1 cellular context compared by ENCODE assay signal in the genomic region with DNA sequence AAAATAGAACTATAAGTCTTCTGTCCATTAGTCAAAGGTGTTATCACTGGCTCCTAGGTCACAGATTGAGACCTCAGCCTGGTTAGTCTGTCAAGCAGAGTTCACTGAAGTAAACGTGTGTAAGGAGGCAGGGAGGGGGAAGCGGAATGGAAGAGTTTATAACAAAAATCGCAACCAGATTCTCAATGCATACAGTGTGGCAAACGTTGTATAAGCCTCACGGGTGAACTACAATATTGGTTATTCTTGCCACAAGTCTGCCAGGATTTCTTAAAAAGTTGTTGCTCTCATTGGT.
TF ChIP-seq lines count a peak whose summit lies in the region.

No MANE protein-coding gene starts in this region.

TF ChIP-seq in K562, 482 proteins besides CTCF, POLR2A, EP300 and RAD21 (continued from another document):
- peak in 1 of 2 experiments; percentile 33; a peak in 1 of 4 replicates for TF ChIP-seq ZNF639 (CRISPR knock-in tag; conservative IDR thresholded peaks at IDR 0.05 in 1 of 2, IDR thresholded peaks at IDR 0.05 in 1 of 2)
- no peak for TF ChIP-seq GATAD2B (IDR thresholded peaks at IDR 0.05; ENCODE audit: borderline replicate concordance)
- 0 out of 4 replicates have a peak, but pooled peaks of 1 of the 2 experiments have one; percentile 3 for TF ChIP-seq KDM1A (IDR thresholded peaks at IDR 0.05)
- TF ChIP-seq ZC3H4 (CRISPR knock-in tag; IDR thresholded peaks at IDR 0.05; ENCODE audit: borderline replicate concordance) = no peak
- no peak for TF ChIP-seq KLF13 (tag; IDR thresholded peaks at IDR 0.05; ENCODE audit: borderline replicate concordance, low read depth)
- TF ChIP-seq TBP (optimal IDR thresholded peaks at IDR 0.05; ENCODE audit: low read depth, low read length) = no peak
- TF ChIP-seq MTA2 (IDR thresholded peaks at IDR 0.05; ENCODE audit: low read depth) = no peak
- TF ChIP-seq ZNF561 (CRISPR knock-in tag; conservative IDR thresholded peaks at IDR 0.05) = no peak
- TF ChIP-seq TEAD4 (IDR thresholded peaks at IDR 0.05; ENCODE audit: low read length) = peak; percentile 6; the same call in 1 of the 2 replicates
- TF ChIP-seq TEAD4 (CRISPR knock-in tag; IDR thresholded peaks at IDR 0.05; ENCODE audit: borderline replicate concordance) = no peak
- TF ChIP-seq CEBPG (CRISPR knock-in tag; IDR thresholded peaks at IDR 0.05) = 0 out of 2 replicates have a peak, but pooled peaks have one; percentile 1
- TF ChIP-seq CEBPG (tag; conservative IDR thresholded peaks at IDR 0.05 in 1 of 2, IDR thresholded peaks at IDR 0.05 in 1 of 2) = no peak
- no peak for TF ChIP-seq MYBL2 (IDR thresholded peaks at IDR 0.05; ENCODE audit: low read depth)
- no peak for TF ChIP-seq MYBL2 (CRISPR knock-in tag; IDR thresholded peaks at IDR 0.05; ENCODE audit: borderline replicate concordance)
- TF ChIP-seq NFE2 (IDR thresholded peaks at IDR 0.05; ENCODE audit: low read depth) = no peak
- TF ChIP-seq HMBOX1 (IDR thresholded peaks at IDR 0.05) = peak; percentile 97
- TF ChIP-seq RREB1 (CRISPR knock-in tag; IDR thresholded peaks at IDR 0.05) = no peak
- no peak for TF ChIP-seq KLF6 (CRISPR knock-in tag; IDR thresholded peaks at IDR 0.05; ENCODE audit: borderline replicate concordance)
- TF ChIP-seq, protein P1, sequence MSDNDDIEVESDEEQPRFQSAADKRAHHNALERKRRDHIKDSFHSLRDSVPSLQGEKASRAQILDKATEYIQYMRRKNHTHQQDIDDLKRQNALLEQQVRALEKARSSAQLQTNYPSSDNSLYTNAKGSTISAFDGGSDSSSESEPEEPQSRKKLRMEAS (CRISPR knock-in tag; IDR thresholded peaks at IDR 0.05) = no peak
- no peak for TF ChIP-seq NBN (IDR thresholded peaks at IDR 0.05; ENCODE audit: low read depth)
- TF ChIP-seq MTA1 (IDR thresholded peaks at IDR 0.05; ENCODE audit: borderline replicate concordance) = no peak
- TF ChIP-seq ZNF551 (CRISPR knock-in tag; IDR thresholded peaks at IDR 0.05) = no peak
- TF ChIP-seq TEAD1 (CRISPR knock-in tag; IDR thresholded peaks at IDR 0.05) = no peak
TF ChIP-seq in K562: peak in this region for 5.
